ENCODE assay signal across 18 cellular contexts in genomic region chr12:68771223-68771925, GRCh38. TPM values are rescaled to one million over a fixed set of nuclear protein-coding genes. Genes with fewer than 3 reads are reported as not detected.
DNase-seq lines count a peak whose midpoint lies in the region; ATAC-seq, FAIRE-seq and TF ChIP-seq lines count a peak whose summit lies in the region.
"Had no signal": no experiment of that assay in that cellular context is flagged by ENCODE, and none has a peak within 500 bp of the region (broad histone marks: within the 10 kb centered on the region; RNA-seq: fewer than 3 reads in every experiment).

No MANE protein-coding gene starts in this region.

- no peaks in the 10 kb centered on the region for H3K9me1 ChIP-seq in K562 (ENCODE audit: control insufficient read depth, insufficient read depth, low read length)

- intact Hi-C loops in K562 (cut with micrococcal nuclease), result no loop called here
- intact Hi-C loops in upper lobe of right lung (cut with DNase I), result no loop called here

- H3K9me3 ChIP-seq in K562 (replicated peaks; ENCODE audit: control insufficient read depth, insufficient read depth, low read depth, low read length), result no peaks in the 10 kb centered on the region
- no peaks in the 10 kb centered on the region for H3K9me3 ChIP-seq in upper lobe of right lung
- no peaks in the 10 kb centered on the region for H3K9me3 ChIP-seq in right atrium auricular region
- H3K9me3 ChIP-seq: Caco-2 had no signal

- no peak overlapping the region for H3K9ac ChIP-seq in K562 (ENCODE audit: insufficient read depth in 1 of 2, low read depth in 2 of 2, low read length in 2 of 2)

- H3K36me3 ChIP-seq in K562 (ENCODE audit: control insufficient read depth, insufficient read depth, low read length) (peaks cover 3% of the 10 kb centered on the region; the same call in 1 of the 3 replicates), upper lobe of right lung (peaks cover 8% of the 10 kb centered on the region), right atrium auricular region (no peaks in the 10 kb centered on the region)

- ATAC-seq in SK-N-SH treated with all-trans-retinoic acid at 6 μM for 48 hours, result no peak
- peak; percentile 82 for ATAC-seq in K562
- ATAC-seq in upper lobe of right lung, result peak; percentile 59
- no peak for ATAC-seq in HG03439 (IDR thresholded peaks at IDR 0.05; ENCODE audit: unreplicated experiment)
- ATAC-seq: HCT116, Panc1, Right ventricle myocardium inferior had no signal

- peaks cover 5 to 9% of the 10 kb centered on the region in 2 experiments; a peak in 4 of 5 replicates for H3K4me1 ChIP-seq in K562 (replicated peaks in 1 of 2; ENCODE audit: control insufficient read depth in 2 of 2, insufficient read depth in 2 of 2, low read length in 2 of 2)
- no peaks in the 10 kb centered on the region for H3K4me1 ChIP-seq in upper lobe of right lung
- no peaks in the 10 kb centered on the region for H3K4me1 ChIP-seq in right atrium auricular region
- H3K4me1 ChIP-seq: Caco-2 had no signal

- no peak overlapping the region for H2AFZ ChIP-seq in K562 (ENCODE audit: low read depth, low read length)

- FAIRE-seq in K562 (lab: Jason Lieb, UNC), result peak; percentile 77
- FAIRE-seq: GM18507 had no signal

- no peak for TF ChIP-seq RAD21 in K562 (CRISPR knock-in tag; conservative IDR thresholded peaks at IDR 0.05 in 1 of 2, IDR thresholded peaks at IDR 0.05 in 1 of 2)

- TF ChIP-seq CTCF in K562 (IDR thresholded peaks at IDR 0.05 in 2 of 3, conservative IDR thresholded peaks at IDR 0.05 in 1 of 3; ENCODE audit: insufficient read depth in 2 of 3, low read depth in 1 of 3, low read length in 3 of 3), result no peak
- no peak for TF ChIP-seq CTCF in upper lobe of right lung (IDR thresholded peaks at IDR 0.05)
- TF ChIP-seq CTCF in right atrium auricular region (IDR thresholded peaks at IDR 0.05), result no peak

- no peaks in the 10 kb centered on the region for H3K79me2 ChIP-seq in K562 (ENCODE audit: control insufficient read depth, insufficient read depth, low read length)

- no TSS peak for BruUV-seq in K562 (replicated peaks; lab: Mats Ljungman, UMichigan)

- peak; percentile 67 for DNase-seq in CMK (ENCODE audit: low read depth)
- peak; percentile 49 to 59 (median 52) for DNase-seq in K562 (ENCODE audit: extremely low read depth in 1 of 4, low spot score in 3 of 4)
- DNase-seq in upper lobe of right lung, result no peak
- no peak for DNase-seq in cortex of kidney (lab: John Stamatoyannopoulos, UW)
- DNase-seq in right atrium auricular region (ENCODE audit: low spot score), result no peak
- DNase-seq: ACHN, Caco-2, DMS53, NCI-H1436, NCI-H2081 treated with DMSO at 0.1 percent for 48 hours, NCI-H2227 treated with DMSO at 0.1 percent for 48 hours, NCI-H526 treated with DMSO at 0.1 percent for 48 hours had no signal

- no peak overlapping the region for H3K4me3 ChIP-seq in K562
- no peak overlapping the region for H3K4me3 ChIP-seq in upper lobe of right lung
- no peak overlapping the region for H3K4me3 ChIP-seq in right atrium auricular region

- POLR2A ChIA-PET in K562 (lab: Yijun Ruan, JAX), result interaction anchor here (0.8 to 2.9 kb wide), 3 partner anchors 9 to 14 kb away, joined by 3 to 10 read pairs (median 4); no protein-coding TSS in a partner anchor

- 35% methylated on average over 5 of the region's 5 CpGs for WGBS in K562 (ENCODE audit: insufficient coverage, low coverage, missing lambda C conversion rate)

- TF ChIP-seq EP300 in K562 (IDR thresholded peaks at IDR 0.05; ENCODE audit: low read length), result peak; percentile 52; the same call in 1 of the 2 replicates

- H3K27me3 ChIP-seq in K562 (ENCODE audit: control insufficient read depth in 2 of 2, insufficient read depth in 2 of 2, low read length in 2 of 2) (no peaks in the 10 kb centered on the region), upper lobe of right lung (no peaks in the 10 kb centered on the region), right atrium auricular region (no peaks in the 10 kb centered on the region)

- no peaks in the 10 kb centered on the region for H4K20me1 ChIP-seq in K562 (replicated peaks; ENCODE audit: control insufficient read depth, insufficient read depth, low read length)

- H3K27ac ChIP-seq in K562 (ENCODE audit: extremely low read depth, low read depth, low read length), result no peak overlapping the region
- H3K27ac ChIP-seq in upper lobe of right lung, result no peak overlapping the region
- no peak overlapping the region for H3K27ac ChIP-seq in right atrium auricular region

- TF ChIP-seq POLR2A in K562 (conservative IDR thresholded peaks at IDR 0.05), result no peak

- no peak overlapping the region; the same call in 1 of the 2 replicates for H3K4me2 ChIP-seq in K562 (ENCODE audit: insufficient read depth, low read length)

- in situ Hi-C loops in K562 (cut with MboI), result no loop called here

- CTCF ChIA-PET in K562 (lab: Yijun Ruan, JAX; ENCODE audit: low intra/inter-chr PET ratio), result interaction anchor here (0.6 kb wide), 1 partner anchor 12 kb away, joined by 7 read pairs; no protein-coding TSS in a partner anchor

TF ChIP-seq in SK-N-SH treated with all-trans-retinoic acid at 6 μM for 48 hours, 23 proteins besides CTCF, POLR2A, EP300 and RAD21 (continues in another document):
- no peak for TF ChIP-seq PPARA (CRISPR knock-in tag; IDR thresholded peaks at IDR 0.05; ENCODE audit: borderline replicate concordance)
- TF ChIP-seq ZNF70 (CRISPR knock-in tag; IDR thresholded peaks at IDR 0.05), result no peak
- no peak for TF ChIP-seq CREB5 (CRISPR knock-in tag; IDR thresholded peaks at IDR 0.05; ENCODE audit: low read depth)

RNA-seq across cellular contexts. Expression of gene SLC35E3, which starts 25.4 kb away (rescaled TPM):
- 9.7 and 14.4 TPM in 2 replicates for total RNA-seq in K562 (2011; cell fraction: chromatin; rRNA removed; ENCODE audit: low replicate concordance)
- total RNA-seq in K562 (2011; cell fraction: nucleolus; rRNA removed), result 3.7 and 5.9 TPM in 2 replicates
- total RNA-seq in K562 (2011; cell fraction: nucleoplasm; rRNA removed), result 9.1 and 23.2 TPM in 2 replicates
- total RNA-seq in K562 (2014; rRNA removed), result 0.73 and 1.2 TPM in 2 replicates
- 3.8 and 5.3 TPM in 2 replicates for total RNA-seq in K562 (2014; rRNA removed; fragmentation: Illumina TruSeq; extraction: Trizol)
- total RNA-seq in K562 (2015; rRNA removed; fragmentation: Illumina TruSeq; extraction: Trizol), result 3.4 and 4.1 TPM in 2 replicates
- 5.1 and 5.9 TPM in 2 replicates for total RNA-seq in K562 (2021)
- polyA plus RNA-seq in K562 (2011; rRNA removed), result 5.8 and 6.6 TPM in 2 replicates
- polyA plus RNA-seq in K562 (2011; cell fraction: cytosol; rRNA removed), result 3.0 and 3.8 TPM in 2 replicates
- 5.2 and 7.3 TPM in 2 replicates for polyA plus RNA-seq in K562 (2011; cell fraction: nucleus; rRNA removed)
- polyA plus RNA-seq in K562 (2012), result 4.6 and 4.8 TPM in 2 replicates
- polyA plus RNA-seq in K562 (2014; fragmentation: Illumina TruSeq; extraction: Trizol), result 4.1 and 4.5 TPM in 2 replicates
- 1 to 10 TPM; 3.5 to 3.8 TPM for polyA plus RNA-seq in K562 (2014; fragmentation: Nextera tagmentation; extraction: Ambion mirVana)
- polyA plus RNA-seq in K562 (2014; rRNA removed), result 3.4 and 4.1 TPM in 2 replicates
- 1.8 and 6.4 TPM in 2 replicates for polyA minus RNA-seq in K562 (2011; rRNA and poly(A)+ RNA removed)
- 1.3 and 4.0 TPM in 2 replicates for polyA minus RNA-seq in K562 (2011; cell fraction: cytosol; rRNA and poly(A)+ RNA removed)
- polyA minus RNA-seq in K562 (2011; cell fraction: nucleus; rRNA and poly(A)+ RNA removed), result 1.1 and 2.2 TPM in 2 replicates
- 12.2 TPM for total RNA-seq in upper lobe of right lung
- 1 to 10 TPM; 2.3 to 3.1 TPM for total RNA-seq in right atrium auricular region

RNA-seq across cellular contexts. Expression of gene MDM2, which starts 36.6 kb away (rescaled TPM):
- 137 and 269 TPM in 2 replicates for total RNA-seq in K562 (2011; cell fraction: chromatin; rRNA removed; ENCODE audit: low replicate concordance)
- 93.4 and 96.3 TPM in 2 replicates for total RNA-seq in K562 (2011; cell fraction: nucleolus; rRNA removed)
- 70.5 and 93.0 TPM in 2 replicates for total RNA-seq in K562 (2011; cell fraction: nucleoplasm; rRNA removed)
- total RNA-seq in K562 (2014; rRNA removed) (45.3 and 49.0 TPM in 2 replicates), K562 (2014; rRNA removed; fragmentation: Illumina TruSeq; extraction: Trizol) (99.2 and 135 TPM in 2 replicates), K562 (2015; rRNA removed; fragmentation: Illumina TruSeq; extraction: Trizol) (70.0 and 74.0 TPM in 2 replicates), K562 (2021) (90.8 and 100 TPM in 2 replicates), upper lobe of right lung (198 TPM), right atrium auricular region (10 to 100 TPM; 36.0 to 36.6 TPM)
- polyA plus RNA-seq in K562 (2011; rRNA removed) (28.6 and 31.0 TPM in 2 replicates), K562 (2014; fragmentation: Illumina TruSeq; extraction: Trizol) (31.0 and 33.3 TPM in 2 replicates), K562 (2014; fragmentation: Nextera tagmentation; extraction: Ambion mirVana) (10 to 100 TPM; 13.6 to 21.8 TPM), K562 (2014; rRNA removed) (47.5 and 57.7 TPM in 2 replicates)
- polyA plus RNA-seq in K562 (2011; cell fraction: cytosol; rRNA removed), result 10.2 and 10.8 TPM in 2 replicates
- 15.5 and 18.7 TPM in 2 replicates for polyA plus RNA-seq in K562 (2011; cell fraction: nucleus; rRNA removed)
- 13.6 and 19.8 TPM in 2 replicates for polyA plus RNA-seq in K562 (2012)
- 157 and 236 TPM in 2 replicates for polyA minus RNA-seq in K562 (2011; rRNA and poly(A)+ RNA removed)
- polyA minus RNA-seq in K562 (2011; cell fraction: cytosol; rRNA and poly(A)+ RNA removed), result 51.0 and 56.2 TPM in 2 replicates
- 73.0 and 111 TPM in 2 replicates for polyA minus RNA-seq in K562 (2011; cell fraction: nucleus; rRNA and poly(A)+ RNA removed)

Comparison
In these comparisons a context has a peak if more than half of its experiments do, and no peak if none do; other contexts are left out.
1. DNase-seq: peak in CMK (single experiment) and K562 (4 of 4); none in upper lobe of right lung (single experiment), cortex of kidney (single experiment) and right atrium auricular region (single experiment).
2. ATAC-seq: peak in K562 (single experiment) and upper lobe of right lung (single experiment); none in SK-N-SH treated with all-trans-retinoic acid at 6 μM for 48 hours (single experiment) and HG03439 (single experiment).